In the genomic region with DNA sequence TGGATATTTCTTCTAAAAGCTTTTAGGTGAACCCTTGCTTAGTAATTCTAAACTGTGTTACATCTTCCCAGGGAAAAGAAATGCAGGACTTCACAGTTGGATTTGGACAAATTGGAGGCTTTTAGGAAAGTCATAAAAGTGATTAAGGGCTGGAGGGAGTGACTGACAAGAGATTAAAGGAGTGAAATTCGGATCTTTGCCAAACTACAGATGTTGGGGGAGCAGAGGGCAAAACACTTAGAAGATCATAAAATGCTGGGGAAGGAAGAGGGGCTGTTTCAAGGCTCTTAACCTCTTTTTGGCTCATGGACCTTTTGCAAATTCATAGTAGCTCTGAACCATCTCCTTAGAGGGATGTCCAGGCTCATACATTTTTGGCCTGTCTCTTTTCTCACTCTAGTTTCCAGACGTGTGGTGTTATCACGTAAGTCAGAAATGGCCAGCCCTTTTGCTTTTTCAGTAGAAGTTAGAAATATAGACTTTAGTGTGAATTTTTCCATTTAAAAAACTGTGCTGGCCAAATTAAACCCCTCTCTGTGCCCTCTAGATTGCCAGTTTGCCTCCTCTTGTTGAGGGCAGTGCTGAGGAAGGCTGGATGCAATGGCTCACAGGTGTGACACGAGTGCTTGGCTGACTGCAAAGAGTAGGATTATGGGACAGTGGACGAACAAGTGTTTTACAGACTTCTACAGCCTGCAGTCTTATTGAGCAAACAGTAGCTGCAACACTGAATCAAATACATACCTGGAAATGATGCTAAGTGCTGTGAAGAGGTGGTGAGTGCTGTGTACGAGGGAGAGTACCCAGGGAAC, we compare ENCODE assay signal across 28 cellular contexts.
"Had no signal": no experiment of that assay in that cellular context is flagged by ENCODE, and none has a peak within 500 bp of the region (broad histone marks: within the 10 kb centered on the region; RNA-seq: fewer than 3 reads in every experiment).

No MANE protein-coding gene starts in this region.

- H3K27ac Mint-ChIP-seq: activated CD4-positive, alpha-beta memory T cell treated with anti-CD3 and anti-CD28 coated beads, Interleukin-2, amount 10 ng/mL, durations not matched to agents 7 days and 5 days; activated CD4-positive, alpha-beta T cell treated with anti-CD3 and anti-CD28 coated beads, Interleukin-2, amount 10 ng/mL, durations not matched to agents 7 days and 5 days; activated naive CD4-positive, alpha-beta T cell treated with anti-CD3 and anti-CD28 coated beads, Interleukin-2, amount 10 ng/mL, durations not matched to agents 7 days and 5 days; activated naive CD8-positive, alpha-beta T cell treated with anti-CD3 and anti-CD28 coated beads, Interleukin-2, amount 10 ng/mL, durations not matched to agents 7 days and 5 days; activated T-helper 17 cell treated with anti-CD3 and anti-CD28 coated beads, Interleukin-2, amount 50 U/mL, for 72 hours had no signal

- H3K4me3 ChIP-seq: adrenal gland, Peyer's patch, SJCRH30 had no signal

- H3K4me3 Mint-ChIP-seq: activated CD4-positive, alpha-beta memory T cell treated with anti-CD3 and anti-CD28 coated beads, Interleukin-2, amount 10 ng/mL, durations not matched to agents 7 days and 5 days; activated CD4-positive, alpha-beta T cell treated with anti-CD3 and anti-CD28 coated beads, Interleukin-2, amount 10 ng/mL, durations not matched to agents 7 days and 5 days; activated naive CD4-positive, alpha-beta T cell treated with anti-CD3 and anti-CD28 coated beads, Interleukin-2, amount 10 ng/mL, durations not matched to agents 7 days and 5 days; activated naive CD8-positive, alpha-beta T cell treated with anti-CD3 and anti-CD28 coated beads, Interleukin-2, amount 10 ng/mL, durations not matched to agents 7 days and 5 days; activated T-helper 17 cell treated with anti-CD3 and anti-CD28 coated beads, Interleukin-2, amount 50 U/mL, for 72 hours had no signal

- H3K9me3 Mint-ChIP-seq: activated CD4-positive, alpha-beta memory T cell treated with anti-CD3 and anti-CD28 coated beads, Interleukin-2, amount 10 ng/mL, durations not matched to agents 7 days and 5 days; activated CD4-positive, alpha-beta T cell treated with anti-CD3 and anti-CD28 coated beads, Interleukin-2, amount 10 ng/mL, durations not matched to agents 7 days and 5 days; activated naive CD4-positive, alpha-beta T cell treated with anti-CD3 and anti-CD28 coated beads, Interleukin-2, amount 10 ng/mL, durations not matched to agents 7 days and 5 days; activated naive CD8-positive, alpha-beta T cell treated with anti-CD3 and anti-CD28 coated beads, Interleukin-2, amount 10 ng/mL, durations not matched to agents 7 days and 5 days; activated T-helper 17 cell treated with anti-CD3 and anti-CD28 coated beads, Interleukin-2, amount 50 U/mL, for 72 hours had no signal

- H3K9me3 ChIP-seq: adrenal gland, Peyer's patch, SJCRH30, SK-N-SH had no signal

- H3K27ac ChIP-seq: adrenal gland, Peyer's patch, RWPE1, SJCRH30, VCaP had no signal

- DNase-seq: activated CD4-positive, alpha-beta memory T cell treated with anti-CD3 and anti-CD28 coated beads, Interleukin-2, amount 10 ng/mL, durations not matched to agents 7 days and 5 days; activated CD4-positive, alpha-beta T cell treated with anti-CD3 and anti-CD28 coated beads, Interleukin-2, amount 10 ng/mL, durations not matched to agents 7 days and 5 days; activated CD4-positive, CD25-positive, alpha-beta regulatory T cell; activated gamma-delta T cell treated with Interleukin-2 at 50 U/mL for 16 hours; activated naive CD4-positive, alpha-beta T cell treated with anti-CD3 and anti-CD28 coated beads, Interleukin-2, amount 10 ng/mL, durations not matched to agents 7 days and 5 days; activated naive CD8-positive, alpha-beta T cell treated with anti-CD3 and anti-CD28 coated beads, Interleukin-2, amount 10 ng/mL, durations not matched to agents 7 days and 5 days; activated T-cell treated with anti-CD3 and anti-CD28 coated beads for 4 hours; activated T-cell treated with anti-CD3 and anti-CD28 coated beads, Interleukin-2, amount 50 U/mL, for 48 hours; adrenal gland; anterior cingulate cortex; IMR-90; Kasumi-1; KBM-7; NCI-H1105 treated with DMSO at 0.1 percent for 48 hours; NCI-H1436 treated with DMSO at 0.1 percent for 48 hours; NCI-H187 treated with DMSO at 0.1 percent for 48 hours; NCI-H2081 treated with DMSO at 0.1 percent for 48 hours; NCI-H226; NCI-H774; NK-92 treated with Interleukin-12 subunit alpha and Interleukin-12 subunit beta, amount 100 ng/mL, for 24 hours; Peyer's patch; Right ventricle myocardium superior; SJCRH30; SK-N-SH; T-helper 1 cell had no signal

- H3K36me3 Mint-ChIP-seq: activated naive CD4-positive, alpha-beta T cell treated with anti-CD3 and anti-CD28 coated beads, Interleukin-2, amount 10 ng/mL, durations not matched to agents 7 days and 5 days; activated naive CD8-positive, alpha-beta T cell treated with anti-CD3 and anti-CD28 coated beads, Interleukin-2, amount 10 ng/mL, durations not matched to agents 7 days and 5 days had no signal

- H3K36me3 ChIP-seq: adrenal gland, Peyer's patch, SJCRH30 had no signal

- H3K4me1 ChIP-seq: adrenal gland, Peyer's patch had no signal

- H3K4me1 Mint-ChIP-seq: activated naive CD4-positive, alpha-beta T cell treated with anti-CD3 and anti-CD28 coated beads, Interleukin-2, amount 10 ng/mL, durations not matched to agents 7 days and 5 days had no signal

- H3K27me3 ChIP-seq: adrenal gland had no signal
